13 cellular contexts compared by ENCODE assay signal in genomic region chr1:226627050-226627755, GRCh38.
DNase-seq lines count a peak whose midpoint lies in the region; ATAC-seq and TF ChIP-seq lines count a peak whose summit lies in the region.
"Had no signal": no experiment of that assay in that cellular context is flagged by ENCODE, and none has a peak within 500 bp of the region (broad histone marks: within the 10 kb centered on the region; RNA-seq: fewer than 3 reads in every experiment).

No MANE protein-coding gene starts in this region.

- peaks cover 3% of the 10 kb centered on the region for H3K27me3 Mint-ChIP-seq in T-helper 2 cell treated with Interferon-gamma antibody and Interleukin-4, amounts not matched to agents 5 μg/mL and 100 μg/mL, for 36 hours (ENCODE audit: low read depth)
- no peaks in the 10 kb centered on the region for H3K27me3 Mint-ChIP-seq in CD8-positive, alpha-beta T cell (ENCODE audit: low read depth)
- H3K27me3 Mint-ChIP-seq in activated naive CD8-positive, alpha-beta T cell treated with anti-CD3 and anti-CD28 coated beads for 36 hours = no peaks in the 10 kb centered on the region
- peaks cover 6% of the 10 kb centered on the region for H3K27me3 Mint-ChIP-seq in neural progenitor cell (ENCODE audit: insufficient read depth, low read depth)

- H3K36me3 Mint-ChIP-seq in T-helper 2 cell treated with Interferon-gamma antibody and Interleukin-4, amounts not matched to agents 5 μg/mL and 100 μg/mL, for 36 hours (ENCODE audit: low read depth) = peaks cover 10% of the 10 kb centered on the region
- peaks cover 32% of the 10 kb centered on the region for H3K36me3 Mint-ChIP-seq in CD8-positive, alpha-beta T cell
- H3K36me3 Mint-ChIP-seq in activated naive CD8-positive, alpha-beta T cell treated with anti-CD3 and anti-CD28 coated beads for 36 hours = peaks cover 33% of the 10 kb centered on the region
- H3K36me3 Mint-ChIP-seq in neural progenitor cell = no peaks in the 10 kb centered on the region

- no peaks in the 10 kb centered on the region for H3K27me3 ChIP-seq in CD8-positive, alpha-beta T cell (ENCODE audit: insufficient read depth, low read length)
- peaks cover 18% of the 10 kb centered on the region for H3K27me3 ChIP-seq in neural progenitor cell
- H3K27me3 ChIP-seq: body of pancreas, heart right ventricle had no signal

- no peak overlapping the region for H3K4me3 Mint-ChIP-seq in T-helper 2 cell treated with Interferon-gamma antibody and Interleukin-4, amounts not matched to agents 5 μg/mL and 100 μg/mL, for 36 hours
- no peak overlapping the region for H3K4me3 Mint-ChIP-seq in CD8-positive, alpha-beta T cell
- H3K4me3 Mint-ChIP-seq in activated naive CD8-positive, alpha-beta T cell treated with anti-CD3 and anti-CD28 coated beads for 36 hours = peak overlapping the region; percentile 53
- peak overlapping the region; percentile 26 for H3K4me3 Mint-ChIP-seq in neural progenitor cell
- H3K4me3 Mint-ChIP-seq: neural crest cell had no signal

- H3K27ac ChIP-seq in CD8-positive, alpha-beta T cell (ENCODE audit: low read depth, low read length) = no peak overlapping the region
- no peak overlapping the region for H3K27ac ChIP-seq in neural progenitor cell
- H3K27ac ChIP-seq: A549, body of pancreas, heart right ventricle, HL-60 had no signal

- H4K20me1 ChIP-seq in neural progenitor cell (ENCODE audit: low read depth) = no peaks in the 10 kb centered on the region

- no peak overlapping the region for H2AFZ ChIP-seq in neural progenitor cell (replicated peaks)

- peaks cover 12% of the 10 kb centered on the region for H3K4me1 ChIP-seq in CD8-positive, alpha-beta T cell (ENCODE audit: insufficient read depth, low read length)
- no peaks in the 10 kb centered on the region for H3K4me1 ChIP-seq in neural progenitor cell
- H3K4me1 ChIP-seq: A549 had no signal

- H3K4me3 ChIP-seq in CD8-positive, alpha-beta T cell (ENCODE audit: low read depth, low read length) = no peak overlapping the region
- H3K4me3 ChIP-seq in neural progenitor cell = no peak overlapping the region
- H3K4me3 ChIP-seq: A549, body of pancreas had no signal

- no peaks in the 10 kb centered on the region for H3F3A ChIP-seq in neural progenitor cell (ENCODE audit: low read depth)

- intact Hi-C loops in CD8-positive, alpha-beta T cell (cut with DNase I, micrococcal nuclease) = loop anchor here (5.0 to 10.0 kb wide), 3 partner anchors 318 to 915 kb away; partner anchors contain the start of gene COQ8A (in 1 of the 2)

- POLR2A ChIA-PET in CD8-positive, alpha-beta T cell (lab: Charles Lee) = no interaction called here

- no peak for ATAC-seq in CD8-positive, alpha-beta T cell
- ATAC-seq in GM18873 (IDR thresholded peaks at IDR 0.05; ENCODE audit: low FRiP score, unreplicated experiment) (no peak), HG02981 (IDR thresholded peaks at IDR 0.05; ENCODE audit: unreplicated experiment) (no peak)

- H3K4me1 Mint-ChIP-seq in T-helper 2 cell treated with Interferon-gamma antibody and Interleukin-4, amounts not matched to agents 5 μg/mL and 100 μg/mL, for 36 hours (ENCODE audit: low read depth) = peaks cover 16% of the 10 kb centered on the region
- peaks cover 24% of the 10 kb centered on the region for H3K4me1 Mint-ChIP-seq in CD8-positive, alpha-beta T cell (ENCODE audit: low read depth)
- H3K4me1 Mint-ChIP-seq in activated naive CD8-positive, alpha-beta T cell treated with anti-CD3 and anti-CD28 coated beads for 36 hours = peaks cover 31% of the 10 kb centered on the region
- H3K4me1 Mint-ChIP-seq in neural progenitor cell = peaks cover 13% of the 10 kb centered on the region

- no peak for TF ChIP-seq CTCF in CD8-positive, alpha-beta T cell (IDR thresholded peaks at IDR 0.05)
- TF ChIP-seq CTCF in neural progenitor cell (IDR thresholded peaks at IDR 0.05) = no peak

- CTCF ChIA-PET in CD8-positive, alpha-beta T cell (lab: Charles Lee) = interaction anchor here (0.9 to 11.8 kb wide), 20 partner anchors 8 to 396 kb away, joined by 3 to 218 read pairs (median 4); no protein-coding TSS in a partner anchor

- no peaks in the 10 kb centered on the region for H3K79me2 ChIP-seq in neural progenitor cell (ENCODE audit: low read depth)

- H3K9ac ChIP-seq in neural progenitor cell = no peak overlapping the region

- DNase-seq in T-helper 2 cell treated with Interferon-gamma antibody and Interleukin-4, amounts not matched to agents 5 μg/mL and 100 μg/mL, for 36 hours (ENCODE audit: low spot score) = no peak
- DNase-seq in T-helper 2 cell = no peak
- DNase-seq in CD8-positive, alpha-beta T cell = no peak
- no peak for DNase-seq in activated naive CD8-positive, alpha-beta T cell treated with anti-CD3 and anti-CD28 coated beads for 36 hours
- no peak for DNase-seq in neural progenitor cell (ENCODE audit: low spot score)
- no peak for DNase-seq in DMS153 (lab: John Stamatoyannopoulos, UW)

- peaks cover 2% of the 10 kb centered on the region for H3K9me3 Mint-ChIP-seq in T-helper 2 cell treated with Interferon-gamma antibody and Interleukin-4, amounts not matched to agents 5 μg/mL and 100 μg/mL, for 36 hours
- no peaks in the 10 kb centered on the region for H3K9me3 Mint-ChIP-seq in CD8-positive, alpha-beta T cell
- H3K9me3 Mint-ChIP-seq in activated naive CD8-positive, alpha-beta T cell treated with anti-CD3 and anti-CD28 coated beads for 36 hours = peaks cover 11% of the 10 kb centered on the region
- H3K9me3 Mint-ChIP-seq in neural progenitor cell = no peaks in the 10 kb centered on the region
- H3K9me3 Mint-ChIP-seq: neural crest cell had no signal

- H3K4me2 ChIP-seq in neural progenitor cell = no peak overlapping the region

- peak overlapping the region; percentile 43 for H3K27ac Mint-ChIP-seq in T-helper 2 cell treated with Interferon-gamma antibody and Interleukin-4, amounts not matched to agents 5 μg/mL and 100 μg/mL, for 36 hours
- peak overlapping the region; percentile 67 for H3K27ac Mint-ChIP-seq in CD8-positive, alpha-beta T cell
- peak overlapping the region; percentile 88 for H3K27ac Mint-ChIP-seq in activated naive CD8-positive, alpha-beta T cell treated with anti-CD3 and anti-CD28 coated beads for 36 hours
- no peak overlapping the region for H3K27ac Mint-ChIP-seq in neural progenitor cell

- no peaks in the 10 kb centered on the region for H3K9me3 ChIP-seq in CD8-positive, alpha-beta T cell (ENCODE audit: low read length)
- H3K9me3 ChIP-seq in neural progenitor cell (ENCODE audit: low read depth) = no peaks in the 10 kb centered on the region
- H3K9me3 ChIP-seq: body of pancreas had no signal

- peaks cover 2% of the 10 kb centered on the region for H3K36me3 ChIP-seq in CD8-positive, alpha-beta T cell (ENCODE audit: insufficient read depth, low read length)
- no peaks in the 10 kb centered on the region for H3K36me3 ChIP-seq in neural progenitor cell

Comparison
In these comparisons a context has a peak if more than half of its experiments do, and no peak if none do; other contexts are left out.
1. H3K4me3 Mint-ChIP-seq: peak in activated naive CD8-positive, alpha-beta T cell treated with anti-CD3 and anti-CD28 coated beads for 36 hours (single experiment) and neural progenitor cell (single experiment); none in T-helper 2 cell treated with Interferon-gamma antibody and Interleukin-4, amounts not matched to agents 5 μg/mL and 100 μg/mL, for 36 hours (single experiment) and CD8-positive, alpha-beta T cell (single experiment).